In genomic region chr10:121088524-121088923, GRCh38 we compare ENCODE assay signal across 11 cellular contexts.
A peak's percentile ranks its signal among the peaks of the same experiment; 100 is the strongest.
DNase-seq lines count a peak whose midpoint lies in the region; ATAC-seq and TF ChIP-seq lines count a peak whose summit lies in the region.
"Had no signal": no experiment of that assay in that cellular context is flagged by ENCODE, and none has a peak within 500 bp of the region (broad histone marks: within the 10 kb centered on the region; RNA-seq: fewer than 3 reads in every experiment).

No MANE protein-coding gene starts in this region.

- H3K9me2 ChIP-seq in DOHH2 (replicated peaks; ENCODE audit: control insufficient read depth, low read length), result no peaks in the 10 kb centered on the region

- intact Hi-C loops in mucosa of descending colon (cut with DNase I, micrococcal nuclease), result no loop called here

- H3K4me1 Mint-ChIP-seq in brain, result peaks cover 45% of the 10 kb centered on the region
- no peaks in the 10 kb centered on the region for H3K4me1 Mint-ChIP-seq in activated T-cell treated with anti-CD3 and anti-CD28 coated beads, Interleukin-2, amount 50 U/mL, for 4 hours (ENCODE audit: low read depth)

- H3K9me3 ChIP-seq in DOHH2 (ENCODE audit: control insufficient read depth, insufficient read depth, low read length) (no peaks in the 10 kb centered on the region), mucosa of descending colon (no peaks in the 10 kb centered on the region)
- H3K9me3 ChIP-seq: neutrophil, vagina had no signal

- H3K4me2 ChIP-seq in DOHH2 (ENCODE audit: low read length), result no peak overlapping the region

- no peaks in the 10 kb centered on the region for H3K36me3 Mint-ChIP-seq in brain
- H3K36me3 Mint-ChIP-seq in activated T-cell treated with anti-CD3 and anti-CD28 coated beads, Interleukin-2, amount 50 U/mL, for 4 hours (ENCODE audit: insufficient read depth), result no peaks in the 10 kb centered on the region

- H3K4me1 ChIP-seq in DOHH2 (ENCODE audit: control insufficient read depth, low read length) (no peaks in the 10 kb centered on the region), mucosa of descending colon (ENCODE audit: low read depth) (peaks cover 7% of the 10 kb centered on the region)
- H3K4me1 ChIP-seq: vagina had no signal

- peaks cover 0 to 9% (median 5%) of the 10 kb centered on the region in 5 experiments for H3K9me3 Mint-ChIP-seq in brain
- H3K9me3 Mint-ChIP-seq in activated T-cell treated with anti-CD3 and anti-CD28 coated beads, Interleukin-2, amount 50 U/mL, for 4 hours, result peaks cover 4% of the 10 kb centered on the region

- H3K4me3 ChIP-seq in DOHH2 (ENCODE audit: low read length), result no peak overlapping the region
- H3K4me3 ChIP-seq in mucosa of descending colon, result no peak overlapping the region
- H3K4me3 ChIP-seq: vagina had no signal

- no peak overlapping the region for H3K27ac ChIP-seq in DOHH2 (ENCODE audit: low read depth, low read length)
- H3K27ac ChIP-seq: neutrophil, vagina had no signal

- no peak overlapping the region for H3K4me3 Mint-ChIP-seq in brain
- H3K4me3 Mint-ChIP-seq in activated T-cell treated with anti-CD3 and anti-CD28 coated beads, Interleukin-2, amount 50 U/mL, for 4 hours, result no peak overlapping the region

- TF ChIP-seq CTCF in DOHH2 (IDR thresholded peaks at IDR 0.05; ENCODE audit: low read depth, low read length, poor library complexity, severe bottlenecking) (peak; percentile 21), brain (conservative IDR thresholded peaks at IDR 0.05) (peak; percentile 36 to 56), mucosa of descending colon (IDR thresholded peaks at IDR 0.05) (no peak)

- H3K36me3 ChIP-seq in DOHH2 (ENCODE audit: control insufficient read depth, low read length) (no peaks in the 10 kb centered on the region), mucosa of descending colon (ENCODE audit: low read depth) (no peaks in the 10 kb centered on the region)
- H3K36me3 ChIP-seq: neutrophil, vagina had no signal

- ATAC-seq in mucosa of descending colon (peak; percentile 47), HG03045 (IDR thresholded peaks at IDR 0.05; ENCODE audit: unreplicated experiment) (no peak)
- no peak for ATAC-seq in activated T-cell treated with anti-CD3 and anti-CD28 coated beads, Interleukin-2, amount 50 U/mL, for 4 hours

- H3K27me3 ChIP-seq in DOHH2 (ENCODE audit: control insufficient read depth, low read length), result no peaks in the 10 kb centered on the region
- H3K27me3 ChIP-seq: neutrophil, vagina had no signal

- no peaks in the 10 kb centered on the region for H4K20me1 ChIP-seq in DOHH2 (ENCODE audit: control insufficient read depth, insufficient read depth, low read depth, low read length)

- H3K79me2 ChIP-seq in DOHH2 (ENCODE audit: control insufficient read depth, low read length), result no peaks in the 10 kb centered on the region

- peak overlapping the region in 3 of 5 experiments; percentile 35 to 88 (median 58) for H3K27ac Mint-ChIP-seq in brain

- peaks cover 6% of the 10 kb centered on the region for H3K27me3 Mint-ChIP-seq in brain
- no peaks in the 10 kb centered on the region for H3K27me3 Mint-ChIP-seq in activated T-cell treated with anti-CD3 and anti-CD28 coated beads, Interleukin-2, amount 50 U/mL, for 4 hours (ENCODE audit: low read depth)

- DNase-seq in NCI-H146 (lab: John Stamatoyannopoulos, UW) (peak; percentile 49), mucosa of descending colon (peak in 1 of 3 donors; percentile 44), SHP77 (lab: John Stamatoyannopoulos, UW) (no peak), ureter (ENCODE audit: low spot score) (no peak)
- no peak for DNase-seq in activated T-cell treated with anti-CD3 and anti-CD28 coated beads, Interleukin-2, amount 50 U/mL, for 4 hours
- DNase-seq: DMS79 treated with DMSO at 0.1 percent for 48 hours had no signal

- H3F3A ChIP-seq in DOHH2 (ENCODE audit: control insufficient read depth, insufficient read depth), result no peaks in the 10 kb centered on the region
